ENCODE assay signal across 2 cellular contexts in genomic region chr12:9066755-9067433, GRCh38.
TF ChIP-seq lines count a peak whose summit lies in the region.

No MANE protein-coding gene starts in this region.

TF ChIP-seq in IMR-90, 13 proteins besides CTCF, POLR2A, EP300 and RAD21:
- TF ChIP-seq USF2 (IDR thresholded peaks at IDR 0.05; ENCODE audit: low read depth, low read length) (no peak), CEBPB (IDR thresholded peaks at IDR 0.05; ENCODE audit: low read depth, low read length) (peak; percentile 74)

TF ChIP-seq in H1, 55 proteins besides CTCF, POLR2A, EP300 and RAD21:
- no peak for TF ChIP-seq MAFK (IDR thresholded peaks at IDR 0.05; ENCODE audit: low read depth, low read length)
- TF ChIP-seq CBX5 (IDR thresholded peaks at IDR 0.05; ENCODE audit: low read depth, low read length) = no peak
- no peak for TF ChIP-seq SAP30 (IDR thresholded peaks at IDR 0.05; ENCODE audit: insufficient read depth, insufficient replicate concordance, low read length)
- no peak for TF ChIP-seq GABPA (IDR thresholded peaks at IDR 0.05; ENCODE audit: borderline replicate concordance, insufficient read depth, low read length)
- TF ChIP-seq EZH2 (IDR thresholded peaks at IDR 0.05; ENCODE audit: low read depth, low read length, severe bottlenecking) = no peak
- TF ChIP-seq NANOG (IDR thresholded peaks at IDR 0.05; ENCODE audit: insufficient read depth, low read depth, low read length, poor library complexity, severe bottlenecking) = no peak
- no peak for TF ChIP-seq SIRT6 (IDR thresholded peaks at IDR 0.05; ENCODE audit: low read length)
- no peak for TF ChIP-seq CTBP2 (IDR thresholded peaks at IDR 0.05; ENCODE audit: borderline replicate concordance, insufficient read depth, insufficient read length, low read length)
- peak; percentile 73; the same call in 1 of the 2 replicates for TF ChIP-seq CEBPB (IDR thresholded peaks at IDR 0.05; ENCODE audit: low read depth, low read length)
